29 cellular contexts compared by ENCODE assay signal in genomic region chr14:49786315-49786714, GRCh38.
"Had no signal": no experiment of that assay in that cellular context is flagged by ENCODE, and none has a peak within 500 bp of the region (broad histone marks: within the 10 kb centered on the region; RNA-seq: fewer than 3 reads in every experiment).

No MANE protein-coding gene starts in this region.

- ATAC-seq: PC-3, Right ventricle myocardium inferior, SK-N-SH treated with all-trans-retinoic acid at 6 μM for 48 hours, T-cell had no signal

- H3K27ac Mint-ChIP-seq: activated naive CD4-positive, alpha-beta T cell treated with anti-CD3 and anti-CD28 coated beads, Interleukin-2, amount 10 ng/mL, durations not matched to agents 7 days and 5 days had no signal

- H3K9me3 Mint-ChIP-seq: activated B cell treated with CpG ODN at 0.5 μM for 24 hours; activated CD4-positive, alpha-beta memory T cell treated with anti-CD3 and anti-CD28 coated beads for 36 hours; activated naive CD4-positive, alpha-beta T cell treated with anti-CD3 and anti-CD28 coated beads, Interleukin-2, amount 10 ng/mL, durations not matched to agents 7 days and 5 days; activated T-helper 2 cell treated with anti-CD3 and anti-CD28 coated beads, Interferon-gamma antibody, Interleukin-2, Interleukin-4, amounts not matched to agents 10 μg/mL and 5 μg/mL and 100 μg/mL, durations not matched to agents 14 hours and 24 hours and 36 hours; central memory CD8-positive, alpha-beta T cell; T-cell had no signal

- H3K4me3 Mint-ChIP-seq: activated B cell treated with CpG ODN at 0.5 μM for 24 hours; activated CD4-positive, alpha-beta memory T cell treated with anti-CD3 and anti-CD28 coated beads for 36 hours; activated naive CD4-positive, alpha-beta T cell treated with anti-CD3 and anti-CD28 coated beads, Interleukin-2, amount 10 ng/mL, durations not matched to agents 7 days and 5 days; central memory CD8-positive, alpha-beta T cell; T-cell had no signal

- H3K4me1 Mint-ChIP-seq: activated naive CD4-positive, alpha-beta T cell treated with anti-CD3 and anti-CD28 coated beads, Interleukin-2, amount 10 ng/mL, durations not matched to agents 7 days and 5 days; central memory CD8-positive, alpha-beta T cell had no signal

- DNase-seq: activated B cell treated with CpG ODN at 0.5 μM for 24 hours; activated CD4-positive, alpha-beta memory T cell treated with anti-CD3 and anti-CD28 coated beads for 36 hours; activated CD4-positive, alpha-beta T cell treated with anti-CD3 and anti-CD28 coated beads for 4 hours; activated CD4-positive, alpha-beta T cell treated with anti-CD3 and anti-CD28 coated beads, Interleukin-2, amount 50 U/mL, for 1 hour; activated CD4-positive, CD25-positive, alpha-beta regulatory T cell treated with anti-CD3 and anti-CD28 coated beads, Interleukin-2, amount 50 U/mL, for 72 hours; activated gamma-delta T cell treated with Interleukin-2 at 50 U/mL for 16 hours; activated naive CD4-positive, alpha-beta T cell treated with anti-CD3 and anti-CD28 coated beads, Interleukin-2, amount 10 ng/mL, durations not matched to agents 7 days and 5 days; activated T-cell treated with anti-CD3 and anti-CD28 coated beads, Interleukin-2, amount 50 U/mL, for 1 hour; amniotic stem cell; aorta; MM.1S; NCI-H1092; NCI-H1436 treated with DMSO at 0.1 percent for 48 hours; NCI-H1694 treated with DMSO at 0.1 percent for 48 hours; NCI-H2029; NCI-H345; NCI-H524 treated with DMSO at 0.1 percent for 48 hours; NCI-H748 treated with DMSO at 0.1 percent for 48 hours; NK-92 treated with Interleukin-12 subunit alpha and Interleukin-12 subunit beta, amount 100 ng/mL, for 24 hours; PC-3; Peyer's patch; SIG-M5; T-cell; T-helper 2 cell; T-helper 9 cell had no signal

- H3K27me3 Mint-ChIP-seq: activated B cell treated with CpG ODN at 0.5 μM for 24 hours; activated CD4-positive, alpha-beta memory T cell treated with anti-CD3 and anti-CD28 coated beads for 36 hours; activated naive CD4-positive, alpha-beta T cell treated with anti-CD3 and anti-CD28 coated beads, Interleukin-2, amount 10 ng/mL, durations not matched to agents 7 days and 5 days; central memory CD8-positive, alpha-beta T cell; T-cell had no signal

- H3K9me3 ChIP-seq: Peyer's patch had no signal
